ENCODE assay signal across 33 cellular contexts in the genomic region with DNA sequence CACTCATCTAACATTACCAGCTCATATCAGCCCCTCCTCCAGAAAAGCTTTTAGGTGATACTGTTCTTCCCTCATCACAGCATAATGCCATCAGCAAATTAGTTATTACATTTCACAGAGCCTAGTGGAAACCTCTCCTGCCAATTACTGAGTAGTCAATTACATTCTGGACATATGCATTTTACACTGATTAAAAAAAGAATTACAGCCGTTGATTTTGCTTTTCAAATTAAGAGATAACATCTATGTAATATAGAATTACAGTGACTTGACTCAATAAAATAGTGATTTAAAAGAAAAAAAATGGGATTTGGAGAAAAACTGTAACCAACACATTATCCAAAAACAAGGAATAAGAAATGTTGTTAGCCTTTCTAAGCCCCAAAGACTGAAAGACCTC.
"Had no signal": no experiment of that assay in that cellular context is flagged by ENCODE, and none has a peak within 500 bp of the region (broad histone marks: within the 10 kb centered on the region; RNA-seq: fewer than 3 reads in every experiment).

No MANE protein-coding gene starts in this region.

- H3K36me3 ChIP-seq: adrenal gland, ascending aorta, brain microvascular endothelial cell, breast epithelium, cardiac muscle cell had no signal

- H3K4me1 ChIP-seq: adrenal gland, ascending aorta, body of pancreas, breast epithelium had no signal

- DNase-seq: activated effector memory CD4-positive, alpha-beta T cell treated with anti-CD3 and anti-CD28 coated beads, Interleukin-2, amount 50 U/mL, for 16 hours; activated effector memory CD4-positive, alpha-beta T cell treated with Interleukin-2 at 50 U/mL for 16 hours; activated gamma-delta T cell; activated gamma-delta T cell treated with Interleukin-2 at 50 U/mL for 16 hours; activated naive CD4-positive, alpha-beta T cell; activated naive CD4-positive, alpha-beta T cell treated with anti-CD3 and anti-CD28 coated beads for 36 hours; activated naive CD4-positive, alpha-beta T cell treated with anti-CD3 and anti-CD28 coated beads, Interleukin-2, amount 10 ng/mL, durations not matched to agents 7 days and 5 days; activated naive CD4-positive, alpha-beta T cell treated with anti-CD3 and anti-CD28 coated beads, Interleukin-2, amount 50 U/mL, for 16 hours; activated naive CD4-positive, alpha-beta T cell treated with Interleukin-2 at 50 U/mL for 16 hours; activated naive CD8-positive, alpha-beta T cell treated with anti-CD3 and anti-CD28 coated beads for 36 hours; activated naive CD8-positive, alpha-beta T cell treated with anti-CD3 and anti-CD28 coated beads, Interleukin-2, amount 10 ng/mL, durations not matched to agents 7 days and 5 days; activated naive CD8-positive, alpha-beta T cell treated with anti-CD3 and anti-CD28 coated beads, Interleukin-2, amount 50 U/mL, for 24 hours; activated T-cell treated with anti-CD3 and anti-CD28 coated beads, Interleukin-2, amount 50 U/mL, for 4 hours; activated T-cell treated with anti-CD3 and anti-CD28 coated beads, Interleukin-2, amount 50 U/mL, for 48 hours; activated T-cell treated with anti-CD3 and anti-CD28 coated beads, Interleukin-2, amount 50 U/mL, for 72 hours; adrenal gland; amniotic stem cell; amygdala; anterior cingulate cortex; aorta; body of pancreas; brain microvascular endothelial cell; caudate nucleus; central memory CD4-positive, alpha-beta T cell; cerebellar nuclear complex had no signal

- FAIRE-seq: astrocyte, bronchial epithelial cell, colon had no signal

- H3K4me3 ChIP-seq: adrenal gland, ascending aorta, body of pancreas, breast epithelium, cardiac muscle cell had no signal

- ATAC-seq: activated naive CD4-positive, alpha-beta T cell treated with anti-CD3 and anti-CD28 coated beads, Interleukin-2, amount 50 U/mL, for 72 hours; activated naive CD8-positive, alpha-beta T cell treated with anti-CD3 and anti-CD28 coated beads, Interleukin-2, amount 50 U/mL, for 24 hours; activated T-cell treated with anti-CD3 and anti-CD28 coated beads, Interleukin-2, amount 50 U/mL, for 4 hours; activated T-cell treated with anti-CD3 and anti-CD28 coated beads, Interleukin-2, amount 50 U/mL, for 72 hours; activated T-helper 17 cell treated with anti-CD3 and anti-CD28 coated beads, Interleukin-2, amount 50 U/mL, for 72 hours; body of pancreas had no signal

- H3K27ac ChIP-seq: adrenal gland, ascending aorta, body of pancreas, brain microvascular endothelial cell, breast epithelium, cardiac muscle cell had no signal

- H3K9me3 ChIP-seq: adrenal gland, ascending aorta, body of pancreas had no signal
